ENCODE assay signal across 10 cellular contexts in genomic region chr1:205456383-205456867, GRCh38. TPM values are rescaled to one million over a fixed set of nuclear protein-coding genes. Genes with fewer than 3 reads are reported as not detected.
DNase-seq lines count a peak whose midpoint lies in the region; ATAC-seq and TF ChIP-seq lines count a peak whose summit lies in the region.
"Had no signal": no experiment of that assay in that cellular context is flagged by ENCODE, and none has a peak within 500 bp of the region (broad histone marks: within the 10 kb centered on the region; RNA-seq: fewer than 3 reads in every experiment).

No MANE protein-coding gene starts in this region.

- no peaks in the 10 kb centered on the region for H4K20me1 ChIP-seq in H9 (ENCODE audit: control insufficient read depth, insufficient read depth, insufficient read length)

- peak overlapping the region; percentile 78 to 93 (median 85) for H3K4me3 Mint-ChIP-seq in CD4-positive, alpha-beta memory T cell
- H3K4me3 Mint-ChIP-seq in H9 (peak overlapping the region; percentile 95 to 99), naive B cell (peak overlapping the region; percentile 75 to 93 (median 88))

- peaks cover 22% of the 10 kb centered on the region for H3K4me1 ChIP-seq in CD4-positive, alpha-beta memory T cell (ENCODE audit: insufficient read depth, low read length)
- peaks cover 10% of the 10 kb centered on the region for H3K4me1 ChIP-seq in H9 (ENCODE audit: insufficient read depth, low read length)
- peaks cover 19% of the 10 kb centered on the region for H3K4me1 ChIP-seq in body of pancreas
- peaks cover 0 to 26% (median 10%) of the 10 kb centered on the region in 4 donors for H3K4me1 ChIP-seq in tibial nerve

- no peak for TF ChIP-seq POLR2A in body of pancreas (IDR thresholded peaks at IDR 0.05)
- no peak for TF ChIP-seq POLR2A in tibial nerve (IDR thresholded peaks at IDR 0.05)

- no peaks in the 10 kb centered on the region for H3K9me3 ChIP-seq in CD4-positive, alpha-beta memory T cell (ENCODE audit: control insufficient read depth in 1 of 2, low read length in 2 of 2)
- H3K9me3 ChIP-seq in H9 (ENCODE audit: control insufficient read depth, low read depth, low read length) (no peaks in the 10 kb centered on the region), body of pancreas (no peaks in the 10 kb centered on the region), tibial nerve (no peaks in the 10 kb centered on the region)

- no peak overlapping the region for H2AK5ac ChIP-seq in H9 (ENCODE audit: insufficient read length, low read length)

- no peaks in the 10 kb centered on the region for H3K79me2 ChIP-seq in H9 (ENCODE audit: insufficient read depth, low read length)

- H3K23me2 ChIP-seq in H9 (ENCODE audit: insufficient read length, low read depth, low read length, poor library complexity, severe bottlenecking), result peaks cover 21% of the 10 kb centered on the region

- H3K36me3 Mint-ChIP-seq in CD4-positive, alpha-beta memory T cell, result no peaks in the 10 kb centered on the region
- H3K36me3 Mint-ChIP-seq in H9 (ENCODE audit: insufficient read depth in 1 of 3, low read depth in 3 of 3) (peaks cover 10 to 23% (median 11%) of the 10 kb centered on the region in 3 experiments), naive B cell (peaks cover 0 to 1% of the 10 kb centered on the region in 2 donors)

- H3K23ac ChIP-seq in H9 (ENCODE audit: insufficient read length, low read depth, low read length), result no peak overlapping the region

- no peak overlapping the region for H3T11ph ChIP-seq in H9 (ENCODE audit: low read length)

- H2BK5ac ChIP-seq in H9 (ENCODE audit: insufficient read length, low read length), result no peak overlapping the region

- CTCF ChIA-PET in CD4-positive, alpha-beta memory T cell (lab: Charles Lee; ENCODE audit: partially characterized antibody), result interaction anchor here (1.1 to 1.6 kb wide), 5 partner anchors 15 to 131 kb away, joined by 3 to 4 read pairs (median 3); no protein-coding TSS in a partner anchor
- CTCF ChIA-PET in GM10248 (lab: Yijun Ruan, JAX), result interaction anchor here (0.6 to 2.3 kb wide), 2 partner anchors 29 to 102 kb away, joined by 3 to 8 read pairs; no protein-coding TSS in a partner anchor

- peak overlapping the region; percentile 63 for H3K4me2 ChIP-seq in H9 (ENCODE audit: insufficient read depth, insufficient read length, low read length)

- peak overlapping the region; percentile 72 for H3K9ac ChIP-seq in H9 (ENCODE audit: extremely low read depth, insufficient read length, low read length)

- no peak overlapping the region for H3K27ac ChIP-seq in CD4-positive, alpha-beta memory T cell (ENCODE audit: low read depth, low read length)
- H3K27ac ChIP-seq in H9 (ENCODE audit: insufficient read length, low read depth, low read length) (no peak overlapping the region), body of pancreas (no peak overlapping the region), tibial nerve (no peak overlapping the region)

- peaks cover 41% of the 10 kb centered on the region for H3K27me3 ChIP-seq in CD4-positive, alpha-beta memory T cell (ENCODE audit: insufficient read depth, low read length)
- H3K27me3 ChIP-seq in H9 (ENCODE audit: insufficient read depth, low read length), result no peaks in the 10 kb centered on the region; the same call in 1 of the 2 replicates
- peaks cover 0 to 30% of the 10 kb centered on the region in 2 donors for H3K27me3 ChIP-seq in body of pancreas
- H3K27me3 ChIP-seq in tibial nerve, result peaks cover 4 to 92% of the 10 kb centered on the region in 2 donors

- no CpG with 5 or more reads among the region's 47 CpGs for WGBS in H9 (ENCODE audit: extremely low coverage, insufficient read length, low lambda C conversion rate)
- WGBS in body of pancreas, 2 donors, result 0% methylated on average over 4 to 43 of the region's 47 CpGs
- 0% methylated on average over 4 of the region's 47 CpGs; no CpG with 5 or more reads in 1 of the 2 donors for WGBS in tibial nerve, 2 donors

- peaks cover 3% of the 10 kb centered on the region for H3K79me1 ChIP-seq in H9 (ENCODE audit: insufficient read depth, low read depth, low read length, poor library complexity, severe bottlenecking)

- peaks cover 48 to 61% of the 10 kb centered on the region in 2 donors for H3K27me3 Mint-ChIP-seq in CD4-positive, alpha-beta memory T cell
- peaks cover 37% of the 10 kb centered on the region for H3K27me3 Mint-ChIP-seq in H9 (ENCODE audit: low read depth)
- H3K27me3 Mint-ChIP-seq in naive B cell, result peaks cover 68 to 82% (median 81%) of the 10 kb centered on the region in 3 donors

- TF ChIP-seq CTCF in H9 (conservative IDR thresholded peaks at IDR 0.05) (peak; percentile 39; the same call in 2 of the 3 replicates), body of pancreas (IDR thresholded peaks at IDR 0.05) (no peak), tibial nerve (IDR thresholded peaks at IDR 0.05) (no peak), GM10248 (IDR thresholded peaks at IDR 0.05; ENCODE audit: control extremely low read depth, extremely low read depth, low read depth, missing control alignments) (no peak)

- H3K27ac Mint-ChIP-seq in CD4-positive, alpha-beta memory T cell, result no peak overlapping the region
- peak overlapping the region; percentile 66 to 97 (median 95); a peak in 6 of 7 replicates for H3K27ac Mint-ChIP-seq in H9
- peak overlapping the region in 1 of 6 donors; percentile 75 for H3K27ac Mint-ChIP-seq in naive B cell

- peaks cover 0 to 2% (median 0%) of the 10 kb centered on the region in 8 donors for H3K9me3 Mint-ChIP-seq in CD4-positive, alpha-beta memory T cell
- H3K9me3 Mint-ChIP-seq in H9, result no peaks in the 10 kb centered on the region
- H3K9me3 Mint-ChIP-seq in naive B cell, result peaks cover 0 to 2% (median 0%) of the 10 kb centered on the region in 7 donors

- peaks cover 8 to 32% (median 19%) of the 10 kb centered on the region in 4 donors for H3K4me1 Mint-ChIP-seq in CD4-positive, alpha-beta memory T cell
- H3K4me1 Mint-ChIP-seq in H9, result peaks cover 52 to 58% of the 10 kb centered on the region in 2 experiments
- H3K4me1 Mint-ChIP-seq in naive B cell, result peaks cover 13 to 21% (median 17%) of the 10 kb centered on the region in 3 donors

- no peak for DNase-seq in CD4-positive, alpha-beta memory T cell
- DNase-seq in H9 (peak; percentile 54), body of pancreas (no peak), naive B cell (no peak), tibial nerve (ENCODE audit: low spot score in 2 of 2) (no peak), NOMO-1 treated with dmso at 0.1 percent for 144 hours (lab: John Stamatoyannopoulos, UW; ENCODE audit: unreplicated experiment) (no peak), Ammon's horn (ENCODE audit: low spot score) (no peak), GM10248 (ENCODE audit: extremely low spot score) (no peak)
- DNase-seq: dermis blood vessel endothelial cell had no signal

- no peak overlapping the region for H4K5ac ChIP-seq in H9 (ENCODE audit: insufficient read length, low read depth, low read length)

- no peak overlapping the region for H2BK12ac ChIP-seq in H9 (ENCODE audit: insufficient read length, low read depth, low read length)

- no peaks in the 10 kb centered on the region for H3K36me3 ChIP-seq in CD4-positive, alpha-beta memory T cell (ENCODE audit: insufficient read depth, low read length)
- H3K36me3 ChIP-seq in body of pancreas (replicated peaks in 1 of 2; ENCODE audit: insufficient read depth in 1 of 2, low read depth in 2 of 2) (no peaks in the 10 kb centered on the region), tibial nerve (no peaks in the 10 kb centered on the region)

- H3K56ac ChIP-seq in H9 (ENCODE audit: insufficient read length, low read depth, low read length), result no peak overlapping the region

- TF ChIP-seq EP300 in tibial nerve (IDR thresholded peaks at IDR 0.05), result no peak

- no peak overlapping the region for H4K8ac ChIP-seq in H9 (replicated peaks; ENCODE audit: insufficient read length, low read depth, low read length)

- ATAC-seq in body of pancreas (peak; percentile 36), naive B cell (ENCODE audit: low read depth in 2 of 2) (peak; percentile 41 to 51)

- H2AFZ ChIP-seq in H9 (ENCODE audit: low read length), result no peak overlapping the region

- H3K18ac ChIP-seq in H9 (ENCODE audit: insufficient read length, low read depth, low read length), result peak overlapping the region; percentile 74

- peak overlapping the region in 1 of 2 donors; percentile 32 for H3K4me3 ChIP-seq in CD4-positive, alpha-beta memory T cell (ENCODE audit: low read length in 2 of 2)
- H3K4me3 ChIP-seq in body of pancreas, result no peak overlapping the region
- peak overlapping the region in 2 of 4 donors; percentile 22 to 32 for H3K4me3 ChIP-seq in tibial nerve

- H3K14ac ChIP-seq in H9 (ENCODE audit: insufficient read depth, low read length), result peak overlapping the region; percentile 84

- no peak overlapping the region; the same call in 1 of the 2 replicates for H3K4ac ChIP-seq in H9 (ENCODE audit: low read depth, low read length)

- H4K91ac ChIP-seq in H9 (ENCODE audit: insufficient read length, low read depth, low read length), result no peak overlapping the region

- POLR2A ChIA-PET in CD4-positive, alpha-beta memory T cell (lab: Charles Lee; ENCODE audit: partially characterized antibody), result interaction anchor here (1.6 kb wide), 1 partner anchor 22 kb away, joined by 3 read pairs; no protein-coding TSS in a partner anchor
- POLR2A ChIA-PET in GM10248 (lab: Yijun Ruan, JAX), result no interaction called here

- intact Hi-C loops in CD4-positive, alpha-beta memory T cell (cut with micrococcal nuclease), result no loop called here
- intact Hi-C loops in body of pancreas (cut with DNase I), result no loop called here

- no peak overlapping the region for H2BK120ac ChIP-seq in H9 (ENCODE audit: low read depth, low read length, poor library complexity, severe bottlenecking)

- H2BK20ac ChIP-seq in H9 (ENCODE audit: low read depth, low read length, poor library complexity, severe bottlenecking), result no peak overlapping the region

- H2BK15ac ChIP-seq in H9 (ENCODE audit: low read depth, low read length), result no peak overlapping the region

RNA-seq across cellular contexts. Expression of gene BLACAT1, which starts 0.6 kb away (rescaled TPM):
- total RNA-seq in CD4-positive, alpha-beta memory T cell, result under 1 TPM; 0.42 to 0.44 TPM
- polyA plus RNA-seq in CD4-positive, alpha-beta memory T cell, result not detected
- 3.8 and 4.0 TPM in 2 replicates for total RNA-seq in H9 (2021)
- total RNA-seq in body of pancreas, result 1 to 10 TPM in 1 of 2 donors, not detected in 1; 1.0 TPM
- not detected for polyA plus RNA-seq in naive B cell (ENCODE audit: low read depth in 6 of 6)
- under 1 TPM in 1 of 4 donors, not detected in 3; 0.44 TPM for total RNA-seq in tibial nerve
- total RNA-seq: dermis blood vessel endothelial cell had no signal

RNA-seq across cellular contexts. Expression of gene LEMD1, which starts 34.6 kb away (rescaled TPM):
- 1 to 10 TPM in 1 of 2 experiments, not detected in 1; 1.3 TPM for total RNA-seq in CD4-positive, alpha-beta memory T cell
- not detected for polyA plus RNA-seq in CD4-positive, alpha-beta memory T cell
- total RNA-seq in H9 (2021) (11.8 and 11.9 TPM in 2 replicates), body of pancreas (not detected), tibial nerve (not detected)
- polyA plus RNA-seq in naive B cell (ENCODE audit: low read depth in 6 of 6), result not detected
- total RNA-seq: dermis blood vessel endothelial cell; T-helper 2 cell treated with Interferon-gamma antibody and Interleukin-4, amounts not matched to agents 100 ng/mL and 5 ng/mL, for 36 hours had no signal

RNA-seq across cellular contexts. Expression of gene CDK18, which starts 48.0 kb away (rescaled TPM):
- 1 to 10 TPM in 1 of 2 experiments, under 1 TPM in 1; 0.78 to 1.3 TPM for total RNA-seq in CD4-positive, alpha-beta memory T cell
- polyA plus RNA-seq in CD4-positive, alpha-beta memory T cell, result under 1 TPM; 0.25 to 0.76 TPM
- total RNA-seq in H9 (2021) (34.6 and 38.5 TPM in 2 replicates), body of pancreas (10 to 100 TPM; 28.0 to 28.7 TPM), tibial nerve (10 to 100 TPM in 1 of 4 donors, 1 to 10 TPM in 3; 5.1 to 14.1 (median 7.5) TPM)
- 1 to 10 TPM in 1 of 6 donors, under 1 TPM in 3, not detected in 2; 0.40 to 1.4 (median 0.50) TPM for polyA plus RNA-seq in naive B cell (ENCODE audit: low read depth in 6 of 6)

Comparison
In these comparisons a context has a peak if more than half of its experiments do, and no peak if none do; other contexts are left out.
1. H3K27ac Mint-ChIP-seq: peak in H9 (3 of 3); none in CD4-positive, alpha-beta memory T cell (0 of 7).
2. Peak in every context shown above with its lines, with median percentiles within 50 percentile points of each other: H3K4me3 Mint-ChIP-seq.